Comparison of ENCODE assay signal across 18 cellular contexts in the genomic region with DNA sequence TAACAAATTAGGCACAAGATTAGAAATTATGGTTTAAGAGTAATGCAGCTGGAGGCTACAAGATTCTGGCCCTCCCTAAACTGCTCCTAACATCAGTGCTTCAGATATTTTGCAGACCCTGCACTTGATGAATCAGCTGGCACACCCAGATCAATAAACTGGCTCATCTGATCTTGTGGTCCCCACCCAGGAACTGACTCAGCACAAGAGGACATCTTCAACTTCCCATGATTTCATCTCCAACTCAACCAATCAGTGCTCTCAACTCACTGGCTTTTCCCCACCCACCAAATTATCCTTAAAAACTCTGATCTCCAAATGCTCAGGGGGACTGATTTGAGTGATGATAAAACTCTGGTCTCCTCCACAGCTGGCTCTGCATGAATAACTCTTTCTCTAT.
"Had no signal": no experiment of that assay in that cellular context is flagged by ENCODE, and none has a peak within 500 bp of the region (broad histone marks: within the 10 kb centered on the region; RNA-seq: fewer than 3 reads in every experiment).

No MANE protein-coding gene starts in this region.

- DNase-seq: activated B cell treated with CpG ODN at 0.5 μM for 24 hours; activated CD4-positive, alpha-beta T cell treated with anti-CD3 and anti-CD28 coated beads, Interleukin-2, amount 10 ng/mL, durations not matched to agents 24 days and 14 days; amygdala; brain microvascular endothelial cell; dermis blood vessel endothelial cell; endodermal cell; gastrocnemius medialis; heart right ventricle; islet precursor cell; left lung; psoas muscle; sigmoid colon; stimulated activated CD4-positive, alpha-beta T cell treated with anti-CD3 and anti-CD28 coated beads, Interleukin-12 subunit alpha, Interleukin-12 subunit beta, amount 100 ng/mL, for 4 hours; stimulated activated naive CD4-positive, alpha-beta T cell treated with Interleukin-2 at 50 U/mL for 16 hours; upper lobe of left lung had no signal

- ATAC-seq: gastrocnemius medialis, heart right ventricle, left lung, psoas muscle had no signal

- H3K27ac Mint-ChIP-seq: activated B cell treated with CpG ODN at 0.5 μM for 24 hours; activated CD4-positive, alpha-beta T cell treated with anti-CD3 and anti-CD28 coated beads, Interleukin-2, amount 10 ng/mL, durations not matched to agents 24 days and 14 days; activated naive CD8-positive, alpha-beta T cell; endodermal cell; memory B cell; nephron had no signal

- H3K4me1 Mint-ChIP-seq: activated B cell treated with CpG ODN at 0.5 μM for 24 hours; activated CD4-positive, alpha-beta T cell treated with anti-CD3 and anti-CD28 coated beads, Interleukin-2, amount 10 ng/mL, durations not matched to agents 24 days and 14 days; endodermal cell; memory B cell; nephron had no signal

- H3K4me3 Mint-ChIP-seq: activated B cell treated with CpG ODN at 0.5 μM for 24 hours; activated CD4-positive, alpha-beta T cell treated with anti-CD3 and anti-CD28 coated beads, Interleukin-2, amount 10 ng/mL, durations not matched to agents 24 days and 14 days; activated naive CD8-positive, alpha-beta T cell; endodermal cell; memory B cell; nephron had no signal

- H3K36me3 Mint-ChIP-seq: activated naive CD8-positive, alpha-beta T cell; memory B cell had no signal

- H3K9me3 Mint-ChIP-seq: activated B cell treated with CpG ODN at 0.5 μM for 24 hours; activated CD4-positive, alpha-beta T cell treated with anti-CD3 and anti-CD28 coated beads, Interleukin-2, amount 10 ng/mL, durations not matched to agents 24 days and 14 days; memory B cell had no signal
